In the genomic region with DNA sequence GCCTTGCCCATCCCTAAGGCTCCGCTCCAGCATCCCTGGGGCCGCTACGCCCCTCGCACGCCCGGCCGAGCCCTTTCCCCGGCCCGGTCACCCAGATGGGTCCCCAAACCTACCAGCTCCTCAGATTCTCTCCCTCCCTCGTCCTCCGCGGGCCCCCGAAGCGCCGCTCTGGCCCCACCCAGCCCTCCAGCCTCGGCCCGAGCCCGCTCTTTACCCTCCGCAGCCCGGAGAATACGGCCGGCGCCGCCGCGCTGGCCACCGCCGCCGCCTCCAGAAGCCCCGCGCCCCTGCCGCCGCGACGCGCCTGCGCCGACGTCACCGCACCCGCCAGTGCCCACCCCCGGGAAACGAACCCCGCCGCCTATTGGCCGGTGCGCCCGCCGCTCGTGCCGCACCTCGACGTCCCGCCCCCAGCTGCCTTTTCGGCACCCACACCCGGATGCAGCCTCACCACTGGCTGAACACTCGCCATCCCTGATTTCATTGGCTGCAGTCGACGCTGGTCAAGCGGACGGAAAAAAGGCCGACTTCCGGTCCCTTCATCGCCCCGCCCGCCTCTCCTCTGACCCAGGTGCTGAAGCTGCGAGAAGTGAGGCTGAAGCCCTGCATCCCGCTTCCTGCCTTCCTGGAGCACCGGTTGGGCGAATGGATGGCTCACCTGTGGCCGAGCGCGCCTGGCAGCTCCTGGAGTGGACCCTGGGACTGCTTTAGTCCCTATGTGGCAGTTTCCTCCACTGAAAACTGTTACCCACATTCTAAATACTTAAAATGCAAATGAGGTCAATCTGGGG, we compare ENCODE assay signal across 8 cellular contexts. TPM values are rescaled to one million over a fixed set of nuclear protein-coding genes. Genes with fewer than 3 reads are reported as not detected.
DNase-seq lines count a peak whose midpoint lies in the region; ATAC-seq and TF ChIP-seq lines count a peak whose summit lies in the region.

A gene (minus strand): TSS at position 292 of the 791 bp plus-strand sequence. CDS start 1,364 bp downstream, outside the sequence.

- H3K4me3 Mint-ChIP-seq in effector memory CD8-positive, alpha-beta T cell: peak within 1 kb of the TSS; percentile 89 to 94
- H3K4me3 Mint-ChIP-seq in memory B cell: peak within 1 kb of the TSS; percentile 89

- H3K27me3 Mint-ChIP-seq in effector memory CD8-positive, alpha-beta T cell: no peaks in the 10 kb centered on the region
- H3K27me3 Mint-ChIP-seq in memory B cell: no peaks in the 10 kb centered on the region

- peak; percentile 90 for DNase-seq in CMK (ENCODE audit: low read depth)
- DNase-seq in GM20000 (ENCODE audit: low spot score): peak; percentile 99
- peak; percentile 92 for DNase-seq in HT-29 (ENCODE audit: low spot score)
- peak; percentile 97 to 98 for DNase-seq in NOMO-1 (lab: John Stamatoyannopoulos, UW; ENCODE audit: unreplicated experiment in 2 of 2)
- DNase-seq in effector memory CD8-positive, alpha-beta T cell: peak; percentile 82 to 84 (median 82)
- peak; percentile 81 to 84 for DNase-seq in memory B cell (ENCODE audit: low spot score in 2 of 2)
- peak; percentile 91 for DNase-seq in stimulated activated CD8-positive, alpha-beta memory T cell treated with anti-CD3 and anti-CD28 coated beads, Interleukin-12 subunit alpha, Interleukin-12 subunit beta, amount 100 ng/mL, for 24 hours (ENCODE audit: extremely low read depth)

- peak; percentile 90 for ATAC-seq in effector memory CD8-positive, alpha-beta T cell (replicated peaks)
- peak; percentile 96 for ATAC-seq in memory B cell (ENCODE audit: low read depth)

- no peaks in the 10 kb centered on the region for H3K9me3 Mint-ChIP-seq in effector memory CD8-positive, alpha-beta T cell
- H3K9me3 Mint-ChIP-seq in memory B cell: no peaks in the 10 kb centered on the region

- POLR2A ChIA-PET in activated CD8-positive, alpha-beta memory T cell treated with anti-CD3 and anti-CD28 coated beads for 36 hours (lab: Charles Lee): interaction anchor here (0.6 to 3.2 kb wide), 6 partner anchors 12 to 944 kb away, joined by 3 to 64 read pairs (median 6); a partner anchor contains a TSS

- no peak for TF ChIP-seq CTCF in GM20000 (IDR thresholded peaks at IDR 0.05; ENCODE audit: extremely low read depth, missing control alignments)

- H3K36me3 Mint-ChIP-seq in effector memory CD8-positive, alpha-beta T cell (ENCODE audit: insufficient read depth): peaks cover 57% of the 10 kb centered on the region
- H3K36me3 Mint-ChIP-seq in memory B cell: peaks cover 5% of the 10 kb centered on the region

- CTCF ChIA-PET in activated CD8-positive, alpha-beta memory T cell treated with anti-CD3 and anti-CD28 coated beads for 36 hours (lab: Charles Lee): interaction anchor here (0.6 to 1.7 kb wide), 6 partner anchors 10 to 344 kb away, joined by 3 to 6 read pairs (median 4); a partner anchor contains a TSS

- H3K27ac Mint-ChIP-seq in effector memory CD8-positive, alpha-beta T cell: peak within 1 kb of the TSS; percentile 78 to 90
- H3K27ac Mint-ChIP-seq in memory B cell: peak within 1 kb of the TSS; percentile 72

- H3K4me1 Mint-ChIP-seq in effector memory CD8-positive, alpha-beta T cell (ENCODE audit: low read depth in 2 of 2): peaks cover 22 to 29% of the 10 kb centered on the region in 2 donors
- peaks cover 18% of the 10 kb centered on the region for H3K4me1 Mint-ChIP-seq in memory B cell

RNA-seq across cellular contexts. Expression of the gene that starts here (rescaled TPM):
- total RNA-seq in HT-29 (2014; rRNA removed; shearing (Covaris generic)): 75.4 and 84.8 TPM in 2 replicates
- 10 to 100 TPM; 42.3 to 42.5 TPM for total RNA-seq in activated CD8-positive, alpha-beta memory T cell treated with anti-CD3 and anti-CD28 coated beads for 36 hours

Comparison
In these comparisons a context has a peak if more than half of its experiments do, and no peak if none do; other contexts are left out.
1. Peak in every context shown above with its lines: DNase-seq and ATAC-seq.